13 cellular contexts compared by ENCODE assay signal in genomic region chr16:5089911-5090555, GRCh38. TPM values are rescaled to one million over a fixed set of nuclear protein-coding genes. Genes with fewer than 3 reads are reported as not detected.
"Had no signal": no experiment of that assay in that cellular context is flagged by ENCODE, and none has a peak within 500 bp of the region (broad histone marks: within the 10 kb centered on the region; RNA-seq: fewer than 3 reads in every experiment).

No MANE protein-coding gene starts in this region.

RNA-seq across cellular contexts. Expression of gene C16orf89, which starts 24.3 kb away (rescaled TPM):
- total RNA-seq: activated B cell treated with CpG ODN at 0.5 μM for 24 hours; activated CD4-positive, alpha-beta memory T cell treated with anti-CD3 and anti-CD28 coated beads for 36 hours; activated CD4-positive, alpha-beta memory T cell treated with anti-CD3 and anti-CD28 coated beads, Interleukin-2, amount 10 ng/mL, durations not matched to agents 7 days and 5 days; activated CD4-positive, alpha-beta T cell treated with anti-CD3 and anti-CD28 coated beads for 36 hours; activated CD4-positive, alpha-beta T cell treated with anti-CD3 and anti-CD28 coated beads, Interleukin-2, amount 10 ng/mL, durations not matched to agents 24 days and 14 days; activated CD4-positive, alpha-beta T cell treated with anti-CD3 and anti-CD28 coated beads, Interleukin-2, amount 10 ng/mL, durations not matched to agents 7 days and 5 days; activated CD8-positive, alpha-beta memory T cell treated with anti-CD3 and anti-CD28 coated beads for 36 hours; activated CD8-positive, alpha-beta memory T cell treated with anti-CD3 and anti-CD28 coated beads, Interleukin-2, amount 10 ng/mL, durations not matched to agents 7 days and 5 days; activated CD8-positive, alpha-beta T cell treated with anti-CD3 and anti-CD28 coated beads for 36 hours; activated CD8-positive, alpha-beta T cell treated with anti-CD3 and anti-CD28 coated beads, Interleukin-2, amount 10 ng/mL, durations not matched to agents 7 days and 5 days; T-helper 1 cell treated with Interleukin-12 subunit alpha and Interleukin-12 subunit beta and Interleukin-4 antibody, amounts not matched to agents 30 ng/mL and 1 ng/mL, for 36 hours; T-helper 17 cell; T-helper 2 cell treated with Interferon-gamma antibody and Interleukin-4, amounts not matched to agents 100 ng/mL and 5 ng/mL, for 36 hours had no signal
